Comparison of ENCODE assay signal across 8 cellular contexts in the genomic region with DNA sequence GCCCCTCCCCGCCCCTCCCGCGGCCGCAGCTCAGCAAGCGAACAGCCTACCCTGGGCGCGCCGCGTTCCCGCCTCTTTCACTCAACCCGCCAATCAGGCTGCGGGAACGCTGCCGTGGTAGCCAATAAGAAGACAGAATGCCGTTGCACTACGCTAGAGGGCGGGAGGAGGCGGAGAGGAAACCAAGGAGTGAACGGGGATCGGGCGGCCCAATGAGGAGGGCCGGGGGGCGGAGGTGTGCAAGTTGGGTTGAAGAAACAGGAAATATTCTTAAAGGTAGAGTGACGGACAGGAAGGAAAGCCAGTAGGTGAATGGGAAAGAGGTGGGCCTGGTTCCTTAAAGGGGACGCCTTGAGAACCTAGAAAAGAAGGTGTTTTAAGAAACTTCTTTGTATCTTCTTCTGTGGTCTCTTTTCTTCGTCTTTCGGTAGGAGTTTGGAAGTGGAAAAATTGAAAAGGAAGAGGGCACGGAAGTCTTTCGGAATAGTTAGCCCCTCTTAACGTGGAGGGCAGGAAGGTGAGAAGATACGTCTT. TPM values are rescaled to one million over a fixed set of nuclear protein-coding genes. Genes with fewer than 3 reads are reported as not detected.
DNase-seq lines count a peak whose midpoint lies in the region; ATAC-seq and TF ChIP-seq lines count a peak whose summit lies in the region.

No MANE protein-coding gene starts in this region.

- DNase-seq in NCI-H526 treated with DMSO at 0.1 percent for 48 hours (lab: John Stamatoyannopoulos, UW) (peak; percentile 96), dermis microvascular lymphatic vessel endothelial cell (ENCODE audit: low read depth in 2 of 2) (peak; percentile 95 to 99), left lung (peak; percentile 97 to 99)
- peak; percentile 94 to 98 for DNase-seq in activated CD4-positive, alpha-beta T cell treated with anti-CD3 and anti-CD28 coated beads, Interleukin-2, amount 50 U/mL, for 24 hours (ENCODE audit: low read depth in 1 of 2, low spot score in 1 of 2)
- DNase-seq in stimulated activated CD4-positive, alpha-beta T cell treated with anti-CD3 and anti-CD28 coated beads, Interleukin-2, amount 100 ng/mL, for 4 hours (ENCODE audit: low read depth), result peak; percentile 99

- peak overlapping the region; percentile 61 to 86 (median 76) for H3K4me3 ChIP-seq in BLaER1 treated with 17β-estradiol and CSF1 and Interleukin-3, amounts not matched to agents 10 nM and 100 nM
- peak overlapping the region; percentile 81 to 86 for H3K4me3 ChIP-seq in left lung

- H3K9ac ChIP-seq in BLaER1 treated with 17β-estradiol and CSF1 and Interleukin-3, amounts not matched to agents 10 nM and 100 nM, result peak overlapping the region; percentile 87 to 96 (median 90)

- no peaks in the 10 kb centered on the region for H3K9me3 ChIP-seq in BLaER1 treated with 17β-estradiol and CSF1 and Interleukin-3, amounts not matched to agents 10 nM and 100 nM (replicated peaks in 1 of 11)
- no peaks in the 10 kb centered on the region for H3K9me3 ChIP-seq in left lung

- peak overlapping the region; percentile 84 to 96 (median 90) for H3K27ac ChIP-seq in BLaER1 treated with 17β-estradiol and CSF1 and Interleukin-3, amounts not matched to agents 10 nM and 100 nM
- peak overlapping the region; percentile 95 to 99 for H3K27ac ChIP-seq in left lung

- intact Hi-C loops in left lung (cut with DNase I), result no loop called here

- H3K36me3 ChIP-seq in BLaER1 treated with 17β-estradiol and CSF1 and Interleukin-3, amounts not matched to agents 10 nM and 100 nM, result peaks cover 0 to 5% (median 0%) of the 10 kb centered on the region in 11 experiments; a peak in 2 of 22 replicates
- H3K36me3 ChIP-seq in left lung, result no peaks in the 10 kb centered on the region

- peak in 1 of 2 donors; percentile 28 for TF ChIP-seq CTCF in left lung (IDR thresholded peaks at IDR 0.05)

- H3K4me1 ChIP-seq in BLaER1 treated with 17β-estradiol and CSF1 and Interleukin-3, amounts not matched to agents 10 nM and 100 nM, result peaks cover 20 to 39% (median 27%) of the 10 kb centered on the region in 10 experiments
- H3K4me1 ChIP-seq in left lung, result peaks cover 6 to 44% of the 10 kb centered on the region in 2 donors

- H3K27me3 ChIP-seq in BLaER1 treated with 17β-estradiol and CSF1 and Interleukin-3, amounts not matched to agents 10 nM and 100 nM, result peaks cover 15 to 22% (median 18%) of the 10 kb centered on the region in 11 experiments
- no peaks in the 10 kb centered on the region for H3K27me3 ChIP-seq in left lung

- peaks cover 0 to 8% (median 0%) of the 10 kb centered on the region in 11 experiments; a peak in 1 of 22 replicates for H4K20me1 ChIP-seq in BLaER1 treated with 17β-estradiol and CSF1 and Interleukin-3, amounts not matched to agents 10 nM and 100 nM

- ATAC-seq in GM19372 (IDR thresholded peaks at IDR 0.05; ENCODE audit: low read depth, unreplicated experiment) (peak; percentile 92), HG03520 (IDR thresholded peaks at IDR 0.05; ENCODE audit: unreplicated experiment) (peak; percentile 94), left lung (peak; percentile 94)

- peak overlapping the region; percentile 83 to 93 (median 90) for H3K4me2 ChIP-seq in BLaER1 treated with 17β-estradiol and CSF1 and Interleukin-3, amounts not matched to agents 10 nM and 100 nM

RNA-seq across cellular contexts. Expression of a gene that starts 0.3 kb away (rescaled TPM):
- 4.9 and 5.7 TPM in 2 replicates for total RNA-seq in dermis microvascular lymphatic vessel endothelial cell
- 10 to 100 TPM; 18.2 to 19.0 TPM for total RNA-seq in left lung

RNA-seq across cellular contexts. Expression of a gene that starts 49.3 kb away (rescaled TPM):
- total RNA-seq in dermis microvascular lymphatic vessel endothelial cell (174 and 187 TPM in 2 replicates), left lung (100 to 1,000 TPM in 1 of 2 donors, 10 to 100 TPM in 1; 96.9 to 132 TPM)

RNA-seq across cellular contexts. Expression of a gene that starts 50.1 kb away (rescaled TPM):
- total RNA-seq in dermis microvascular lymphatic vessel endothelial cell, result 123 and 156 TPM in 2 replicates
- total RNA-seq in left lung, result 100 to 1,000 TPM; 111 to 137 TPM

Comparison
In these comparisons a context has a peak if more than half of its experiments do, and no peak if none do; other contexts are left out.
1. Peak in every context shown above with its lines: DNase-seq, ATAC-seq, H3K4me3 ChIP-seq and H3K27ac ChIP-seq.